ENCODE assay signal across 20 cellular contexts in the genomic region with DNA sequence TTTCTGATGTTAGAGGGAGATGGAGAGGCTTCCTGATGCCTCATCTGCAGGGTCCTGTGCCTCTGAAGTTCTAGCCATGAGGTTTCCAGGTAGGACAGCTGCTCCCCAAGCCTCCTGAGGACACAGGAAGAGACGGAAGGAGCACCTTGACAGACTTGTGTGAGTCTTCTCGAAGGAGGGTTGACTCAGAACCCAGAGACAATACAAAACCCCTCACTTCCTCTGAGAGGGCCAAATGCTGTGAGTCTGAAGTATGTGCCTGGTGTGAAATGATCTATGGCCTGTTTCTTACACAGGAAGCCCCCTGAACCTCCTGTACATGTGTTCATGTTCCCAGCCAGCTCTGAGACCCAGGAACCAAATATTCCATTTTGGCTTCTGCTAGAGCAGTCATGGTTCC.
DNase-seq lines count a peak whose midpoint lies in the region; ATAC-seq, FAIRE-seq and TF ChIP-seq lines count a peak whose summit lies in the region.
"Had no signal": no experiment of that assay in that cellular context is flagged by ENCODE, and none has a peak within 500 bp of the region (broad histone marks: within the 10 kb centered on the region; RNA-seq: fewer than 3 reads in every experiment).

No MANE protein-coding gene starts in this region.

- no peaks in the 10 kb centered on the region for H3K9me2 ChIP-seq in Karpas-422 (replicated peaks; ENCODE audit: insufficient read depth, low read length)

- H3K9me3 ChIP-seq in heart right ventricle (no peaks in the 10 kb centered on the region), Karpas-422 (ENCODE audit: low read length) (no peaks in the 10 kb centered on the region), endodermal cell (ENCODE audit: control insufficient read depth, low read length) (no peaks in the 10 kb centered on the region)
- H3K9me3 ChIP-seq: pancreas, testis had no signal

- H3K27ac ChIP-seq in heart right ventricle (peak overlapping the region in 7 of 10 donors; percentile 7 to 72 (median 52)), Karpas-422 (ENCODE audit: low read length) (peak overlapping the region; percentile 41), endodermal cell (ENCODE audit: low read depth, low read length) (no peak overlapping the region)
- H3K27ac ChIP-seq: pancreas had no signal

- no peak overlapping the region for H3K9ac ChIP-seq in Karpas-422 (ENCODE audit: low read length)
- H3K9ac ChIP-seq in endodermal cell (ENCODE audit: extremely low read depth, low read length, poor library complexity, severe bottlenecking) = no peak overlapping the region

- H3K27me3 ChIP-seq in heart right ventricle = no peaks in the 10 kb centered on the region
- H3K27me3 ChIP-seq in Karpas-422 (ENCODE audit: low read length) = no peaks in the 10 kb centered on the region
- H3K27me3 ChIP-seq in endodermal cell (ENCODE audit: control insufficient read depth, insufficient read depth, low read length, poor library complexity, severe bottlenecking) = no peaks in the 10 kb centered on the region
- H3K27me3 ChIP-seq: pancreas, testis had no signal

- no peak overlapping the region for H3K4me3 ChIP-seq in heart right ventricle
- no peak overlapping the region for H3K4me3 ChIP-seq in Karpas-422 (ENCODE audit: low read length)
- no peak overlapping the region for H3K4me3 ChIP-seq in endodermal cell (ENCODE audit: low read length)
- H3K4me3 ChIP-seq: pancreas, testis had no signal

- H3K79me2 ChIP-seq in Karpas-422 (ENCODE audit: low read length) = no peaks in the 10 kb centered on the region

- no peak for TF ChIP-seq CTCF in heart right ventricle (IDR thresholded peaks at IDR 0.05)
- no peak for TF ChIP-seq CTCF in endodermal cell (conservative IDR thresholded peaks at IDR 0.05)
- no peak for TF ChIP-seq CTCF in D721Med (IDR thresholded peaks at IDR 0.05; ENCODE audit: insufficient read depth, missing control alignments)

- no peak overlapping the region for H2AFZ ChIP-seq in Karpas-422 (ENCODE audit: low read length)

- ATAC-seq in heart right ventricle (no peak), Right ventricle myocardium superior (ENCODE audit: poor library complexity) (no peak)
- ATAC-seq in stimulated activated naive B cell treated with anti-CD40 and anti-IgM and Interleukin-4, amounts not matched to agents 10 μg/mL and 1 μg/mL and 100 μg/mL, for 72 hours (replicated peaks) = no peak
- ATAC-seq: pancreas had no signal

- H3K9me3 Mint-ChIP-seq in endodermal cell = no peaks in the 10 kb centered on the region
- no peaks in the 10 kb centered on the region for H3K9me3 Mint-ChIP-seq in stimulated activated naive B cell treated with anti-CD40 and anti-IgM and Interleukin-4, amounts not matched to agents 10 μg/mL and 1 μg/mL and 100 μg/mL, for 72 hours

- no peaks in the 10 kb centered on the region for H4K20me1 ChIP-seq in Karpas-422 (ENCODE audit: insufficient read depth, low read depth, low read length)

- intact Hi-C loops in heart right ventricle (cut with DNase I) = no loop called here
- intact Hi-C loops in Right ventricle myocardium superior (cut with DNase I) = no loop called here

- H3K27me3 Mint-ChIP-seq in endodermal cell (ENCODE audit: insufficient read depth) = no peaks in the 10 kb centered on the region
- H3K27me3 Mint-ChIP-seq in stimulated activated naive B cell treated with anti-CD40 and anti-IgM and Interleukin-4, amounts not matched to agents 10 μg/mL and 1 μg/mL and 100 μg/mL, for 72 hours = no peaks in the 10 kb centered on the region

- peaks cover 17% of the 10 kb centered on the region for H3K36me3 Mint-ChIP-seq in endodermal cell (ENCODE audit: low read depth)
- H3K36me3 Mint-ChIP-seq in stimulated activated naive B cell treated with anti-CD40 and anti-IgM and Interleukin-4, amounts not matched to agents 10 μg/mL and 1 μg/mL and 100 μg/mL, for 72 hours = peaks cover 46 to 74% of the 10 kb centered on the region in 2 donors

- H3K27ac Mint-ChIP-seq in endodermal cell = peak overlapping the region; percentile 11
- peak overlapping the region; percentile 76 for H3K27ac Mint-ChIP-seq in stimulated activated naive B cell treated with anti-CD40 and anti-IgM and Interleukin-4, amounts not matched to agents 10 μg/mL and 1 μg/mL and 100 μg/mL, for 72 hours
- H3K27ac Mint-ChIP-seq: HFFc6 had no signal

- H3K4me1 ChIP-seq in heart right ventricle = peaks cover 26 to 67% (median 54%) of the 10 kb centered on the region in 9 donors
- peaks cover 16% of the 10 kb centered on the region for H3K4me1 ChIP-seq in Karpas-422 (ENCODE audit: low read length)
- no peaks in the 10 kb centered on the region for H3K4me1 ChIP-seq in endodermal cell (ENCODE audit: control insufficient read depth, insufficient read depth, low read length)
- H3K4me1 ChIP-seq: pancreas had no signal

- no peak for DNase-seq in heart right ventricle
- DNase-seq in Right ventricle myocardium superior = no peak
- DNase-seq in Karpas-422 = peak; percentile 61
- no peak for DNase-seq in endodermal cell
- no peak for DNase-seq in stimulated activated naive B cell treated with anti-CD40 and anti-IgM and Interleukin-4, amounts not matched to agents 10 μg/mL and 1 μg/mL and 100 μg/mL, for 72 hours
- DNase-seq in HTR-8/SVneo (ENCODE audit: insufficient read length, low spot score) = no peak
- DNase-seq in G401 (ENCODE audit: low spot score) = no peak
- DNase-seq in D721Med (ENCODE audit: insufficient read length, low spot score) = no peak
- DNase-seq: activated CD4-positive, alpha-beta T cell treated with anti-CD3 and anti-CD28 coated beads, Interleukin-2, amount 50 U/mL, for 1 hour; activated gamma-delta T cell treated with Interleukin-2 at 50 U/mL for 16 hours; DMS79 treated with DMSO at 0.1 percent for 48 hours; glutamatergic neuron; HFFc6; kidney glomerular epithelial cell; NCI-H2029; pancreas; stimulated activated CD4-positive, alpha-beta T cell treated with anti-CD3 and anti-CD28 coated beads, Interleukin-12 subunit alpha, Interleukin-12 subunit beta, amount 100 ng/mL, for 4 hours; T-helper 2 cell; testis had no signal

- H3K4me2 ChIP-seq in Karpas-422 (ENCODE audit: low read depth, low read length, poor library complexity, severe bottlenecking) = peak overlapping the region; percentile 48

- no peak overlapping the region for H3K4me3 Mint-ChIP-seq in endodermal cell
- H3K4me3 Mint-ChIP-seq in stimulated activated naive B cell treated with anti-CD40 and anti-IgM and Interleukin-4, amounts not matched to agents 10 μg/mL and 1 μg/mL and 100 μg/mL, for 72 hours = no peak overlapping the region
- H3K4me3 Mint-ChIP-seq: HFFc6 had no signal

- 74 to 88% methylated on average over 2 of the region's 2 CpGs for whole genome bisulfite sequencing in heart right ventricle, 2 donors
- 100% methylated on average over 1 to 2 of the region's 2 CpGs for WGBS in endodermal cell (ENCODE audit: insufficient coverage in 1 of 2, insufficient read length in 1 of 2), 2 experiments

- H3K4me1 Mint-ChIP-seq in endodermal cell = no peaks in the 10 kb centered on the region
- H3K4me1 Mint-ChIP-seq in stimulated activated naive B cell treated with anti-CD40 and anti-IgM and Interleukin-4, amounts not matched to agents 10 μg/mL and 1 μg/mL and 100 μg/mL, for 72 hours = peaks cover 9 to 10% of the 10 kb centered on the region in 2 donors

- in situ Hi-C loops in G401 (cut with HindIII; ENCODE audit: low sequenced_read_pairs) = no loop called here

- FAIRE-seq in HTR-8/SVneo (lab: Jason Lieb, UNC) (no peak), D721Med (lab: Jason Lieb, UNC) (no peak)
- FAIRE-seq: pancreas, RCC 7860 had no signal

- peaks cover 0 to 78% (median 2%) of the 10 kb centered on the region in 9 donors for H3K36me3 ChIP-seq in heart right ventricle
- no peaks in the 10 kb centered on the region; the same call in 1 of the 2 replicates for H3K36me3 ChIP-seq in Karpas-422 (ENCODE audit: insufficient read depth, low read length)
- H3K36me3 ChIP-seq in endodermal cell (ENCODE audit: control insufficient read depth, insufficient read depth, low read length) = peaks cover 54% of the 10 kb centered on the region
